17 cellular contexts compared by ENCODE assay signal in the genomic region with DNA sequence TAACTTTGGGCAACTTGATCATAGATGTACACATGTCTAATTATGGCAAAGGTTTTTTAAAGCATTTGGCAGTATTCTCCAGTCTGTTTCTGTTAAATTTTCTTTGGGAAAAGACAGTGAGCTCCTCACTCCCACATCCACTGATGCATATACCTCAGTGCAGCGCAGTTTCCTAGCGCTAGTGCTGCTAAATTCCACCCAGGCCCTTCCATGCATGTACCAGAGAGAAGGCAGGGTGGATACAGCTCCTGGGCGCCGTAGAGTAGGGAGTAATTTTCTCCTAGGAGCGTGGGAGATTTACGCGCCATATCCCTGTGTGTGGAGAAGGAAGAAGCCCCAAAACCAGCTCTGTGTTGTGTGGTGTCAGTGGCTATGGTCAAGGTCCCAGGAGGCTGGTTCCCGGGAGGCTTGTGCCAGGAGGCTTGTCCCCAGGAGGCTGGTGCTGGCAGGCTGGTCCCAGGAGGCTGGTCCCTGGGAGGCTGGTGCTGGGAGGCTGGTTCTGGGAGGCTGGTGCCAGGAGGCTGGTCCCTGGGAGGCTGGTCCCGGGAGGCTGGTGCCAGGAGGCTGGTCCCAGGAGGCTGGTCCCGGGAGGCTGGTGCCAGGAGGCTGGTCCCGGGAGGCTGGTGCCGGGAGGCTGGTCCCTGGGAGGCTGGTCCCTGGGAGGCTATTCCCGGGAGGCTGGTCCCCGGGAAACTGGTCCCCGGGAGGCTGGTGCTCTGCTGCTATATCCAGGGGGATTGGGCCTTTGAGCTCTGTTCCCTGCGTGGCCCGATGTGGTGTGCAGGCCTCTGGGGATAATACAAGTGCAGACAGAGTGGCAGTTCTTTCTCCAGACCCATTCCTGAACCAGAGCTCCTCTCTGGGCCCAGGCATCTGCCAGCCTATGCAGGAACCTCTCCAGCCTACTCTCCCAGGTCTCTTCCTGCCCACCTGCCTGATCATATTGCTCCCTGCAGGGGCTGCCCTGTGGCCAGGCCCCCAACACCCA.
"Had no signal": no experiment of that assay in that cellular context is flagged by ENCODE, and none has a peak within 500 bp of the region (broad histone marks: within the 10 kb centered on the region; RNA-seq: fewer than 3 reads in every experiment).

No MANE protein-coding gene starts in this region.

- H3K36me3 Mint-ChIP-seq: activated naive CD4-positive, alpha-beta T cell treated with anti-CD3 and anti-CD28 coated beads, Interleukin-2, amount 10 ng/mL, durations not matched to agents 7 days and 5 days had no signal

- H3K79me2 ChIP-seq: hepatocyte had no signal

- H3K27me3 Mint-ChIP-seq: activated CD8-positive, alpha-beta T cell treated with anti-CD3 and anti-CD28 coated beads for 36 hours; dendritic cell treated with granulocyte-macrophage colony-stimulating factor and Interleukin-4, amounts not matched to agents 40 ng/mL and 50 ng/mL, for 4 days; naive thymus-derived CD8-positive, alpha-beta T cell; stimulated activated naive CD8-positive, alpha-beta T cell treated with anti-CD3 and anti-CD28 coated beads, Interleukin-15, amount 100 ng/mL, for 72 hours had no signal

- H3K4me3 Mint-ChIP-seq: activated CD8-positive, alpha-beta T cell treated with anti-CD3 and anti-CD28 coated beads for 36 hours; activated naive CD4-positive, alpha-beta T cell treated with anti-CD3 and anti-CD28 coated beads, Interleukin-2, amount 10 ng/mL, durations not matched to agents 7 days and 5 days; central memory CD8-positive, alpha-beta T cell; dendritic cell treated with granulocyte-macrophage colony-stimulating factor and Interleukin-4, amounts not matched to agents 40 ng/mL and 50 ng/mL, for 4 days; naive thymus-derived CD8-positive, alpha-beta T cell; stimulated activated naive CD8-positive, alpha-beta T cell treated with anti-CD3 and anti-CD28 coated beads, Interleukin-15, amount 100 ng/mL, for 72 hours had no signal

- H3K4me1 Mint-ChIP-seq: central memory CD8-positive, alpha-beta T cell had no signal

- H3K4me2 ChIP-seq: hepatocyte had no signal

- H3K27ac Mint-ChIP-seq: activated CD8-positive, alpha-beta T cell treated with anti-CD3 and anti-CD28 coated beads for 36 hours; activated naive CD4-positive, alpha-beta T cell treated with anti-CD3 and anti-CD28 coated beads, Interleukin-2, amount 10 ng/mL, durations not matched to agents 7 days and 5 days; dendritic cell treated with granulocyte-macrophage colony-stimulating factor and Interleukin-4, amounts not matched to agents 40 ng/mL and 50 ng/mL, for 4 days had no signal

- H3K9me3 ChIP-seq: mucosa of descending colon, thyroid gland had no signal

- H3K27me3 ChIP-seq: hepatocyte, thyroid gland had no signal

- H3K9me3 Mint-ChIP-seq: activated CD8-positive, alpha-beta T cell treated with anti-CD3 and anti-CD28 coated beads for 36 hours; activated naive CD4-positive, alpha-beta T cell treated with anti-CD3 and anti-CD28 coated beads, Interleukin-2, amount 10 ng/mL, durations not matched to agents 7 days and 5 days; central memory CD8-positive, alpha-beta T cell; dendritic cell treated with granulocyte-macrophage colony-stimulating factor and Interleukin-4, amounts not matched to agents 40 ng/mL and 50 ng/mL, for 4 days; naive thymus-derived CD8-positive, alpha-beta T cell; stimulated activated naive CD8-positive, alpha-beta T cell treated with anti-CD3 and anti-CD28 coated beads, Interleukin-15, amount 100 ng/mL, for 72 hours had no signal

- ATAC-seq: activated CD8-positive, alpha-beta T cell treated with anti-CD3 and anti-CD28 coated beads for 36 hours; mucosa of descending colon; naive thymus-derived CD8-positive, alpha-beta T cell; stimulated activated naive CD8-positive, alpha-beta T cell treated with anti-CD3 and anti-CD28 coated beads, Interleukin-15, amount 100 ng/mL, for 72 hours had no signal

- H2AFZ ChIP-seq: hepatocyte had no signal

- H3K36me3 ChIP-seq: thyroid gland had no signal

- H3K27ac ChIP-seq: hepatocyte had no signal

- DNase-seq: activated CD4-positive, alpha-beta T cell treated with anti-CD3 and anti-CD28 coated beads for 4 hours; activated CD8-positive, alpha-beta memory T cell treated with anti-CD3 and anti-CD28 coated beads, Interleukin-2, amount 50 U/mL, for 4 hours; activated CD8-positive, alpha-beta T cell treated with anti-CD3 and anti-CD28 coated beads for 36 hours; activated naive CD4-positive, alpha-beta T cell treated with anti-CD3 and anti-CD28 coated beads, Interleukin-2, amount 10 ng/mL, durations not matched to agents 7 days and 5 days; kidney glomerular epithelial cell; mucosa of descending colon; naive thymus-derived CD8-positive, alpha-beta T cell; occipital lobe; stimulated activated CD4-positive, alpha-beta T cell treated with anti-CD3 and anti-CD28 coated beads, Interleukin-15, amount 100 ng/mL, for 24 hours; stimulated activated CD4-positive, alpha-beta T cell treated with anti-CD3 and anti-CD28 coated beads, Interleukin-4, amount 100 ng/mL, for 4 hours; stimulated activated naive CD8-positive, alpha-beta T cell treated with anti-CD3 and anti-CD28 coated beads, Interleukin-15, amount 100 ng/mL, for 72 hours; T-helper 1 cell; thyroid gland had no signal

- H3K4me3 ChIP-seq: hepatocyte, lung, mucosa of descending colon, thyroid gland had no signal
